In the genomic region with DNA sequence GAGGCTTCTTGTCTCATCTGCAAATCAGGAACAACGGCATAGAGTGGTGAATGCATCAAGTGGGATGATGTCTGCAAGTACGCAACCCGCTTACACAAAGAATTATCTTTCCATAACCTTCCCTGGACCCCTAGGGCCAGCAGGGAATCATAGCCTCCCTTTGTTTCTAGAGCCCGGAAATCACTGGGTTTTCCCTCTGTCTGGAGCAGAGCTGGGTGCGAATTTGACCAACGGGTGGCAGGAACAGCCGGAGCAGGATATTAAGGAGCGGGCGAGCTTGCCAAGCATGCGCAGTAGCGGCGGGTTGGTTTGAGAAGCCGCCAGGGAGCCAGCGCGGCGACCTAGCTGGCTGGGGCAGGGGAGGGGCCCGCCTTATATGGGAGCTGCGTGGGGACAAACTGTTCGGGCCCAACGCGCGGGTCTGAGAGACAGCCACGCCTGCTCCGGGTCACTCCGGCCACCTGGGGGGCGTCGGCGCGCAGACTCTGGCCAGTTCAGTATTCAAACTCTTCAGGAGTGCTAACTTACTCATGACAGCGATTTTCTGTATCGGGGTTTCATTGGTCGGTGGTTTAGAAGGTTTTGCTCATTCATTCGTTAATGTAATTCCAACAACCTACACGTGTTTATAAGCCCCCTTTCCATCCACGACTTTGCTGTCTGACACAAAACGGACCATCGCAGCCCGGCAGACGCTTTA, we compare ENCODE assay signal across 8 cellular contexts. TPM values are rescaled to one million over a fixed set of nuclear protein-coding genes. Genes with fewer than 3 reads are reported as not detected.
DNase-seq lines count a peak whose midpoint lies in the region; ATAC-seq and TF ChIP-seq lines count a peak whose summit lies in the region.

No MANE protein-coding gene starts in this region.

- no peak overlapping the region for H2BK12ac ChIP-seq in trophoblast cell (ENCODE audit: low read length)

- peak overlapping the region; percentile 86 for H3K4me3 Mint-ChIP-seq in activated naive CD8-positive, alpha-beta T cell treated with anti-CD3 and anti-CD28 coated beads, Interleukin-2, amount 50 U/mL, for 24 hours

- DNase-seq in DMS153 treated with DMSO at 0.1 percent for 48 hours (lab: John Stamatoyannopoulos, UW; ENCODE audit: unreplicated experiment) (peak; percentile 66), Karpas-422 (peak; percentile 81), heart right ventricle (peak; percentile 90 to 94), trophoblast cell (peak; percentile 95 to 98), thyroid gland (peak; percentile 90 to 92)
- DNase-seq in activated naive CD8-positive, alpha-beta T cell treated with anti-CD3 and anti-CD28 coated beads, Interleukin-2, amount 50 U/mL, for 24 hours: peak; percentile 75

- no peak overlapping the region for H4K91ac ChIP-seq in trophoblast cell (ENCODE audit: low read depth, low read length)

- H3K4me1 ChIP-seq in Karpas-422 (ENCODE audit: low read length): peaks cover 21% of the 10 kb centered on the region
- peaks cover 0 to 50% (median 33%) of the 10 kb centered on the region in 9 donors for H3K4me1 ChIP-seq in heart right ventricle
- H3K4me1 ChIP-seq in trophoblast cell (ENCODE audit: control insufficient read depth in 1 of 2, insufficient read depth in 2 of 2, low read length in 2 of 2): peaks cover 0 to 4% of the 10 kb centered on the region in 2 experiments
- H3K4me1 ChIP-seq in thyroid gland: peaks cover 7 to 29% of the 10 kb centered on the region in 2 donors

- peak overlapping the region; percentile 77 for H3K4me2 ChIP-seq in Karpas-422 (ENCODE audit: low read depth, low read length, poor library complexity, severe bottlenecking)
- H3K4me2 ChIP-seq in SU-DHL-6 (ENCODE audit: low read depth, low read length, poor library complexity, severe bottlenecking): peak overlapping the region; percentile 65
- peak overlapping the region; percentile 69 for H3K4me2 ChIP-seq in trophoblast cell (ENCODE audit: low read length)

- H3K9me3 ChIP-seq in Karpas-422 (ENCODE audit: low read length) (no peaks in the 10 kb centered on the region), SU-DHL-6 (ENCODE audit: insufficient read depth, low read length) (no peaks in the 10 kb centered on the region), heart right ventricle (no peaks in the 10 kb centered on the region), trophoblast cell (ENCODE audit: insufficient read depth, low read depth, low read length) (no peaks in the 10 kb centered on the region), thyroid gland (no peaks in the 10 kb centered on the region)

- H4K8ac ChIP-seq in trophoblast cell (ENCODE audit: low read depth, low read length): peak overlapping the region; percentile 64

- peak in 1 of 2 donors; percentile 19 for TF ChIP-seq POLR2A in thyroid gland (IDR thresholded peaks at IDR 0.05)

- peak overlapping the region; percentile 75 for H3K27ac Mint-ChIP-seq in activated naive CD8-positive, alpha-beta T cell treated with anti-CD3 and anti-CD28 coated beads, Interleukin-2, amount 50 U/mL, for 24 hours

- intact Hi-C loops in heart right ventricle (cut with DNase I) (loop anchor here in 3 of 10 donors (5.0 to 10.0 kb wide), 3 partner anchors 33 to 160 kb away; a partner anchor contains a TSS), thyroid gland (cut with DNase I) (no loop called here)

- H3K18ac ChIP-seq in trophoblast cell (ENCODE audit: low read length): no peak overlapping the region

- H2AFZ ChIP-seq in Karpas-422 (ENCODE audit: low read length) (peak overlapping the region; percentile 53; the same call in 1 of the 2 replicates), SU-DHL-6 (ENCODE audit: low read depth, low read length, severe bottlenecking) (peak overlapping the region; percentile 77), trophoblast cell (ENCODE audit: insufficient read depth, low read length, poor library complexity) (peak overlapping the region; percentile 77)

- no peak overlapping the region for H2AK5ac ChIP-seq in trophoblast cell (ENCODE audit: low read length)

- H3K9ac ChIP-seq in Karpas-422 (ENCODE audit: low read length) (peak overlapping the region; percentile 47), SU-DHL-6 (ENCODE audit: low read length) (peak overlapping the region; percentile 51), trophoblast cell (ENCODE audit: low read length) (no peak overlapping the region)

- peak overlapping the region; percentile 30 for H3K14ac ChIP-seq in trophoblast cell (ENCODE audit: low read length)

- H3K23ac ChIP-seq in trophoblast cell (ENCODE audit: low read length): no peak overlapping the region

- H3K36me3 ChIP-seq in Karpas-422 (ENCODE audit: insufficient read depth, low read length) (no peaks in the 10 kb centered on the region), SU-DHL-6 (ENCODE audit: low read length) (no peaks in the 10 kb centered on the region), heart right ventricle (no peaks in the 10 kb centered on the region), trophoblast cell (ENCODE audit: control insufficient read depth in 1 of 2, insufficient read depth in 2 of 2, low read length in 2 of 2) (no peaks in the 10 kb centered on the region), thyroid gland (no peaks in the 10 kb centered on the region)

- H4K20me1 ChIP-seq in Karpas-422 (ENCODE audit: insufficient read depth, low read depth, low read length) (no peaks in the 10 kb centered on the region), SU-DHL-6 (ENCODE audit: low read depth, low read length) (no peaks in the 10 kb centered on the region)

- no peak overlapping the region for H3K27ac ChIP-seq in Karpas-422 (ENCODE audit: low read length)
- H3K27ac ChIP-seq in SU-DHL-6 (ENCODE audit: low read depth, low read length): peak overlapping the region; percentile 16; the same call in 1 of the 2 replicates
- peak overlapping the region; percentile 34 to 78 (median 66) for H3K27ac ChIP-seq in heart right ventricle
- peak overlapping the region; percentile 36 for H3K27ac ChIP-seq in trophoblast cell (ENCODE audit: low read depth, low read length)
- H3K27ac ChIP-seq in thyroid gland: peak overlapping the region; percentile 1 to 68 (median 50)

- peaks cover 29% of the 10 kb centered on the region for H3K4me1 Mint-ChIP-seq in activated naive CD8-positive, alpha-beta T cell treated with anti-CD3 and anti-CD28 coated beads, Interleukin-2, amount 50 U/mL, for 24 hours

- ATAC-seq in GM21576 (IDR thresholded peaks at IDR 0.05; ENCODE audit: unreplicated experiment) (peak; percentile 54), heart right ventricle (peak; percentile 86 to 96 (median 92))
- peak; percentile 78 for ATAC-seq in activated naive CD8-positive, alpha-beta T cell treated with anti-CD3 and anti-CD28 coated beads, Interleukin-2, amount 50 U/mL, for 24 hours

- H4K12ac ChIP-seq in trophoblast cell (ENCODE audit: low read depth, low read length): peak overlapping the region; percentile 61

- H2BK5ac ChIP-seq in trophoblast cell (ENCODE audit: low read depth, low read length, poor library complexity): no peak overlapping the region

- peaks cover 12% of the 10 kb centered on the region for H3K79me1 ChIP-seq in trophoblast cell (ENCODE audit: low read length)

- H3K27me3 ChIP-seq in Karpas-422 (ENCODE audit: low read length) (no peaks in the 10 kb centered on the region), SU-DHL-6 (ENCODE audit: low read length) (no peaks in the 10 kb centered on the region), heart right ventricle (no peaks in the 10 kb centered on the region), trophoblast cell (ENCODE audit: insufficient read depth, low read length) (no peaks in the 10 kb centered on the region), thyroid gland (no peaks in the 10 kb centered on the region)

- no peak overlapping the region for H3K4ac ChIP-seq in trophoblast cell (ENCODE audit: low read depth, low read length)

- H3K36me3 Mint-ChIP-seq in activated naive CD8-positive, alpha-beta T cell treated with anti-CD3 and anti-CD28 coated beads, Interleukin-2, amount 50 U/mL, for 24 hours (ENCODE audit: low read depth): no peaks in the 10 kb centered on the region

- TF ChIP-seq CTCF in SU-DHL-6 (IDR thresholded peaks at IDR 0.05; ENCODE audit: insufficient read depth, low read length, poor library complexity, severe bottlenecking) (no peak), heart right ventricle (IDR thresholded peaks at IDR 0.05) (no peak), thyroid gland (IDR thresholded peaks at IDR 0.05) (no peak)

- no peaks in the 10 kb centered on the region for H3K9me3 Mint-ChIP-seq in activated naive CD8-positive, alpha-beta T cell treated with anti-CD3 and anti-CD28 coated beads, Interleukin-2, amount 50 U/mL, for 24 hours

- no peaks in the 10 kb centered on the region; the same call in 1 of the 2 replicates for H3F3A ChIP-seq in SU-DHL-6 (ENCODE audit: insufficient read depth)

- H3K79me2 ChIP-seq in Karpas-422 (ENCODE audit: low read length): no peaks in the 10 kb centered on the region
- no peaks in the 10 kb centered on the region for H3K79me2 ChIP-seq in SU-DHL-6 (ENCODE audit: insufficient read depth, low read length)
- H3K79me2 ChIP-seq in trophoblast cell (ENCODE audit: control insufficient read depth, insufficient read depth, low read length, poor library complexity): peaks cover 5% of the 10 kb centered on the region

- 6% methylated on average over 39 of the region's 39 CpGs for WGBS in heart right ventricle, 2 donors
- no CpG with 5 or more reads among the region's 39 CpGs for WGBS in trophoblast cell (ENCODE audit: extremely low coverage, insufficient coverage, insufficient read length)
- WGBS in thyroid gland, 2 donors: 11 to 12% methylated on average over 26 to 30 of the region's 39 CpGs

- peak overlapping the region; percentile 55; the same call in 1 of the 2 replicates for H3K4me3 ChIP-seq in Karpas-422 (ENCODE audit: low read length)
- peak overlapping the region; percentile 47 for H3K4me3 ChIP-seq in SU-DHL-6 (ENCODE audit: insufficient read depth, low read length, poor library complexity, severe bottlenecking)
- peak overlapping the region; percentile 21 to 99 (median 66) for H3K4me3 ChIP-seq in heart right ventricle
- peak overlapping the region; percentile 68 for H3K4me3 ChIP-seq in trophoblast cell (ENCODE audit: low read depth, low read length)
- H3K4me3 ChIP-seq in thyroid gland (replicated peaks in 1 of 3): peak overlapping the region in 2 of 3 donors; percentile 11 to 36

- peaks cover 4% of the 10 kb centered on the region for H3K27me3 Mint-ChIP-seq in activated naive CD8-positive, alpha-beta T cell treated with anti-CD3 and anti-CD28 coated beads, Interleukin-2, amount 50 U/mL, for 24 hours

- H3K9me2 ChIP-seq in Karpas-422 (replicated peaks; ENCODE audit: insufficient read depth, low read length) (no peaks in the 10 kb centered on the region), SU-DHL-6 (replicated peaks; ENCODE audit: insufficient read depth, low read length) (no peaks in the 10 kb centered on the region; the same call in 1 of the 2 replicates)

- no peak overlapping the region for H2BK120ac ChIP-seq in trophoblast cell (ENCODE audit: insufficient read depth, low read length, poor library complexity)

RNA-seq across cellular contexts. Expression of a gene that starts 1.6 kb away (rescaled TPM):
- 6.1 and 8.4 TPM in 2 replicates for total RNA-seq in Karpas-422 (2014; rRNA removed; shearing (Covaris generic); ENCODE audit: low replicate concordance)
- total RNA-seq in heart right ventricle: 10 to 100 TPM; 14.4 to 22.5 (median 18.2) TPM
- 10 to 100 TPM in 1 of 2 donors, 1 to 10 TPM in 1; 9.7 to 12.9 TPM for polyA plus RNA-seq in heart right ventricle
- polyA plus RNA-seq in trophoblast cell (2013): 11.9 and 12.3 TPM in 2 replicates
- total RNA-seq in thyroid gland: 10 to 100 TPM; 18.5 to 32.8 (median 28.6) TPM
